ENCODE assay signal across 1 cellular context in genomic region chr3:129655326-129655725, GRCh38.
TF ChIP-seq lines count a peak whose summit lies in the region.

No MANE protein-coding gene starts in this region.

TF ChIP-seq in HepG2, 621 proteins besides CTCF, POLR2A, EP300 and RAD21 (continued from another document and continues in another):
- TF ChIP-seq ZNF580 (CRISPR knock-in tag; IDR thresholded peaks at IDR 0.05; ENCODE audit: borderline replicate concordance, low read depth), result no peak
- no peak for TF ChIP-seq ZNF441 (CRISPR knock-in tag; IDR thresholded peaks at IDR 0.05; ENCODE audit: borderline replicate concordance)
- no peak for TF ChIP-seq TP53 (CRISPR knock-in tag; conservative IDR thresholded peaks at IDR 0.05)
- TF ChIP-seq EHMT2 (IDR thresholded peaks at IDR 0.05; ENCODE audit: borderline replicate concordance, low read depth, low read length), result no peak
- no peak for TF ChIP-seq GPBP1L1 (CRISPR knock-in tag; IDR thresholded peaks at IDR 0.05)
- no peak for TF ChIP-seq TFAP4 (IDR thresholded peaks at IDR 0.05; ENCODE audit: borderline replicate concordance, low read depth)
- no peak for TF ChIP-seq ZSCAN31 (CRISPR knock-in tag; IDR thresholded peaks at IDR 0.05; ENCODE audit: low read depth)
- TF ChIP-seq ZNF724P (CRISPR knock-in tag; IDR thresholded peaks at IDR 0.05; ENCODE audit: borderline replicate concordance), result no peak
- TF ChIP-seq SOX5 (CRISPR knock-in tag; IDR thresholded peaks at IDR 0.05; ENCODE audit: borderline replicate concordance), result no peak
- no peak for TF ChIP-seq GPN1 (CRISPR knock-in tag; IDR thresholded peaks at IDR 0.05; ENCODE audit: borderline replicate concordance)
- TF ChIP-seq HNRNPH1 (optimal IDR thresholded peaks at IDR 0.05; ENCODE audit: low read depth, low read length), result no peak
- TF ChIP-seq KLF15 (CRISPR knock-in tag; IDR thresholded peaks at IDR 0.05; ENCODE audit: borderline replicate concordance), result no peak
- no peak for TF ChIP-seq ZSCAN9 (CRISPR knock-in tag; IDR thresholded peaks at IDR 0.05; ENCODE audit: borderline replicate concordance)
- no peak for TF ChIP-seq ZNF780A (CRISPR knock-in tag; IDR thresholded peaks at IDR 0.05)
- TF ChIP-seq THAP11 (CRISPR knock-in tag; IDR thresholded peaks at IDR 0.05), result no peak
- no peak for TF ChIP-seq ARHGAP35 (CRISPR knock-in tag; IDR thresholded peaks at IDR 0.05; ENCODE audit: borderline replicate concordance)
- TF ChIP-seq ZNF121 (CRISPR knock-in tag; IDR thresholded peaks at IDR 0.05), result no peak
- TF ChIP-seq ZNF572 (CRISPR knock-in tag; IDR thresholded peaks at IDR 0.05), result no peak
- no peak for TF ChIP-seq MEIS2 (CRISPR knock-in tag; IDR thresholded peaks at IDR 0.05)
- no peak for TF ChIP-seq ZNF24 (IDR thresholded peaks at IDR 0.05)
- no peak for TF ChIP-seq FLYWCH1 (CRISPR knock-in tag; IDR thresholded peaks at IDR 0.05)
- no peak for TF ChIP-seq RNF219 (CRISPR knock-in tag; IDR thresholded peaks at IDR 0.05)
- no peak for TF ChIP-seq ZNF564 (CRISPR knock-in tag; IDR thresholded peaks at IDR 0.05)
- TF ChIP-seq HNF1B (CRISPR knock-in tag; IDR thresholded peaks at IDR 0.05), result no peak
- TF ChIP-seq ZBTB44 (CRISPR knock-in tag; IDR thresholded peaks at IDR 0.05), result no peak
- TF ChIP-seq TEAD2 (CRISPR knock-in tag; IDR thresholded peaks at IDR 0.05), result no peak
- no peak for TF ChIP-seq ZNF740 (CRISPR knock-in tag; IDR thresholded peaks at IDR 0.05)
- no peak for TF ChIP-seq DR1 (CRISPR knock-in tag; IDR thresholded peaks at IDR 0.05)
- no peak for TF ChIP-seq SP1 (IDR thresholded peaks at IDR 0.05)
- TF ChIP-seq SP1 (CRISPR knock-in tag; IDR thresholded peaks at IDR 0.05), result no peak
- TF ChIP-seq ZBED4 (CRISPR knock-in tag; IDR thresholded peaks at IDR 0.05; ENCODE audit: borderline replicate concordance), result peak; percentile 46; the same call in 1 of the 2 replicates
- no peak for TF ChIP-seq NFE2L1 (CRISPR knock-in tag; IDR thresholded peaks at IDR 0.05; ENCODE audit: borderline replicate concordance)
- TF ChIP-seq ZMYM3 (CRISPR knock-in tag; IDR thresholded peaks at IDR 0.05), result no peak
- no peak for TF ChIP-seq CENPX (CRISPR knock-in tag; IDR thresholded peaks at IDR 0.05)
- TF ChIP-seq HDAC2 (CRISPR knock-in tag; IDR thresholded peaks at IDR 0.05), result 0 out of 2 replicates have a peak, but pooled peaks have one; percentile 18
- no peak for TF ChIP-seq RELA (CRISPR knock-in tag; IDR thresholded peaks at IDR 0.05)
- no peak for TF ChIP-seq ZNF629 (CRISPR knock-in tag; conservative IDR thresholded peaks at IDR 0.05)
- no peak for TF ChIP-seq BATF2 (CRISPR knock-in tag; IDR thresholded peaks at IDR 0.05)
- TF ChIP-seq ZNF510 (CRISPR knock-in tag; IDR thresholded peaks at IDR 0.05; ENCODE audit: low read depth), result no peak
- TF ChIP-seq HDAC6 (IDR thresholded peaks at IDR 0.05; ENCODE audit: low read depth, low read length), result no peak
- TF ChIP-seq SMARCC2 (IDR thresholded peaks at IDR 0.05), result no peak
- TF ChIP-seq HNRNPK (IDR thresholded peaks at IDR 0.05; ENCODE audit: low read depth, low read length, poor library complexity, severe bottlenecking), result no peak
- TF ChIP-seq ZNF512 (CRISPR knock-in tag; IDR thresholded peaks at IDR 0.05), result no peak
- TF ChIP-seq ATF5 (CRISPR knock-in tag; IDR thresholded peaks at IDR 0.05; ENCODE audit: low read depth), result no peak
- no peak for TF ChIP-seq SRF (IDR thresholded peaks at IDR 0.05; ENCODE audit: low read depth, low read length)
- TF ChIP-seq ZBTB46 (CRISPR knock-in tag; IDR thresholded peaks at IDR 0.05; ENCODE audit: borderline replicate concordance), result no peak
- no peak for TF ChIP-seq RFXANK (CRISPR knock-in tag; IDR thresholded peaks at IDR 0.05)
- TF ChIP-seq KDM2A (CRISPR knock-in tag; IDR thresholded peaks at IDR 0.05; ENCODE audit: borderline replicate concordance, low read depth), result no peak
